In the genomic region with DNA sequence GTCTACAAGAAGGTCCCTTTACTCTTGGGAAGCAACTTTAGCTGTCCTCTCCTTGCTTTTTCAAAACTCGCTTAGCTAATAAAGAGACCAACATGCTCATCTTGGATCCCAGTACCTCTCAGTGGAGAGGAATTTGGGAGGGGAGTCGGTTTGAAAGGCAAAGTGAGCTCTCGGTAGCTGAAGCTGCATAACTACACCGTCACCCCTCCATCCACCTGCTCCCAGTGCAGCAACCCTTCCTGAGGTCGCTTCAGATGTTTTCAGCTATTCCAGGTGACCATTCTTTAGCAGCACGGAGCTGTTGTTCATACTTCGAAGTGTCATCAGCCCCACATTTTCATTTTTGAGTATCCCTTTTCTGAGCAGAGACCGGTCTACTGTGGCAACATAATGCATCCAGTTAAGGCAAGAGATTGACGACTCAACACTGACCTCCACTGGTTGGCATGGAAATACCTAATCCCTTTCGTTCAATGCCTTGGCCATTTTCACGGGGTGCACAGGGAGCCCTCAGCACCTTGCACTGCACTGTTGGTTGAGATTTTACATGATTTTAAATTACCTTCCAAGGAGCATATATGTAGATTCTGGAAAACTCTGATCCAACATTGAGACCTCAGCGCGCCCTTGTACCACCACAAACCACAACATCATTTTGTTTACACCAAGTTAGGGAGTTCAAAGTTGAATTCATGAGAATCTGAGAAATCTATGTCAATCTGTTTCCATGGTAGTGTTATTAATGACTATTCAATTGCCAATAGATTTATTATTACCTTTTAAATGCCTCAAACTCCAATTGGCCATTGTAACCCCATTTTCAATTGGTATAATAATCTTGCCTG, we compare ENCODE assay signal across 8 cellular contexts. TPM values are rescaled to one million over a fixed set of nuclear protein-coding genes. Genes with fewer than 3 reads are reported as not detected.
A peak's percentile ranks its signal among the peaks of the same experiment; 100 is the strongest.
DNase-seq lines count a peak whose midpoint lies in the region; ATAC-seq and TF ChIP-seq lines count a peak whose summit lies in the region.

No MANE protein-coding gene starts in this region.

- H3K27ac ChIP-seq in Peyer's patch (peak overlapping the region in 1 of 4 donors; percentile 63), tibial artery (no peak overlapping the region)

- peak; percentile 82 for ATAC-seq in GM21717 (IDR thresholded peaks at IDR 0.05; ENCODE audit: unreplicated experiment)

- H3K36me3 ChIP-seq in Peyer's patch (no peaks in the 10 kb centered on the region), tibial artery (no peaks in the 10 kb centered on the region)

- H3K9me3 ChIP-seq in Peyer's patch (no peaks in the 10 kb centered on the region), tibial artery (peaks cover 0 to 7% (median 0%) of the 10 kb centered on the region in 3 donors)

- DNase-seq in EL: peak; percentile 71
- peak; percentile 73 for DNase-seq in KBM-7
- peak in 2 of 3 donors; percentile 59 to 81 for DNase-seq in Peyer's patch
- peak; percentile 6 to 36 for DNase-seq in activated T-helper 1 cell treated with anti-CD3 and anti-CD28 coated beads, Interleukin-2, amount 50 U/mL, for 16 hours (ENCODE audit: low read depth in 1 of 2, low spot score in 1 of 2)
- DNase-seq in fibroblast of villous mesenchyme (ENCODE audit: low read depth): peak; percentile 74
- peak in 47 of 56 donors; percentile 7 to 79 (median 40) for DNase-seq in nucleus accumbens (lab: John Stamatoyannopoulos, UW)
- peak in 1 of 2 donors; percentile 37 for DNase-seq in tibial artery

- H3K27me3 ChIP-seq in Peyer's patch (no peaks in the 10 kb centered on the region), tibial artery (no peaks in the 10 kb centered on the region)

- TF ChIP-seq CTCF in Peyer's patch (IDR thresholded peaks at IDR 0.05): peak; percentile 48 to 79 (median 72)
- TF ChIP-seq CTCF in fibroblast of villous mesenchyme (IDR thresholded peaks at IDR 0.05; ENCODE audit: insufficient read depth, low read depth, low read length): peak; percentile 79
- peak; percentile 57 to 62 for TF ChIP-seq CTCF in tibial artery (IDR thresholded peaks at IDR 0.05)

- TF ChIP-seq POLR2A in Peyer's patch (IDR thresholded peaks at IDR 0.05): no peak

- H3K4me1 ChIP-seq in Peyer's patch (peaks cover 0 to 9% (median 2%) of the 10 kb centered on the region in 4 donors), tibial artery (peaks cover 0 to 5% (median 4%) of the 10 kb centered on the region in 4 donors)

- intact Hi-C loops in tibial artery (cut with DNase I; ENCODE audit: low total_unique reads): loop anchor here (5.0 kb wide), 1 partner anchor 829 kb away; no protein-coding TSS in a partner anchor

- in situ Hi-C loops in KBM-7 (cut with MboI; ENCODE audit: low pct_unique_long_range_greater_than_20kb, low sequenced_read_pairs): no loop called here

- H3K4me3 ChIP-seq in Peyer's patch: no peak overlapping the region
- H3K4me3 ChIP-seq in fibroblast of villous mesenchyme (ENCODE audit: low read depth, low read length): no peak overlapping the region
- H3K4me3 ChIP-seq in tibial artery: no peak overlapping the region

RNA-seq across cellular contexts. Expression of gene DLEU7, which starts 42.2 kb away (rescaled TPM):
- total RNA-seq in Peyer's patch (1 to 10 TPM in 1 of 4 donors, not detected in 3; 1.2 TPM), fibroblast of villous mesenchyme (not detected in 2 replicates)
